26 cellular contexts compared by ENCODE assay signal in the genomic region with DNA sequence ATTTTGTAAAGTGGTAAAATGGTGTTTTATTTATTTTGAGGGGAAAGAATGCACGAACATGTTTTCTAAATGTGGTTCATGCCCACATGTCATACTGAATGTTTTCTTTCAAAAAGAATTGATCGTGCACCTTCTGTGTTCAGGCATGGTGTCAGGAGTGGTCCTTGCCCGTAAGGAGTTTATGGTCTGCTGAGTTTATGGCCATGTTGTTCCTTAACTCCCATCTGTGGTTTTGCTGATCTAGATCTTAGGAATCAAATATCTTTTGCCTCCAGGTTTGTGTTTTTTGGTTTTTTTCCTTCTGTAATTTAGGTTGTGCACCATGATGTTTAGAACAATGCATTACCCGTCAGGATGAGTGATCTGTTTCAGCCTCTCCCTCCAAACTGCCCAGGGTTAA.
"Had no signal": no experiment of that assay in that cellular context is flagged by ENCODE, and none has a peak within 500 bp of the region (broad histone marks: within the 10 kb centered on the region; RNA-seq: fewer than 3 reads in every experiment).

No MANE protein-coding gene starts in this region.

- H3K4me3 Mint-ChIP-seq: mesothelial cell of epicardium; naive B cell; natural killer cell treated with Interleukin-12 subunit alpha and Interleukin-12 subunit beta and Interleukin-15 and Interleukin-18, amount 100 ng/mL, for 72 hours; neural progenitor cell; stimulated activated naive CD8-positive, alpha-beta T cell treated with anti-CD3 and anti-CD28 coated beads, Interleukin-15, amount 100 ng/mL, for 72 hours had no signal

- ATAC-seq: esophagus mucosa; gastrocnemius medialis; left lung; mucosa of descending colon; psoas muscle; right lobe of liver; stimulated activated naive CD8-positive, alpha-beta T cell treated with anti-CD3 and anti-CD28 coated beads, Interleukin-15, amount 100 ng/mL, for 72 hours had no signal

- H3K36me3 Mint-ChIP-seq: naive B cell; natural killer cell treated with Interleukin-12 subunit alpha and Interleukin-12 subunit beta and Interleukin-15 and Interleukin-18, amount 100 ng/mL, for 72 hours; neural progenitor cell had no signal

- H3K4me1 ChIP-seq: left lung, neural progenitor cell, psoas muscle, transverse colon had no signal

- H3K9me3 Mint-ChIP-seq: natural killer cell treated with Interleukin-12 subunit alpha and Interleukin-12 subunit beta and Interleukin-15 and Interleukin-18, amount 100 ng/mL, for 72 hours; stimulated activated naive CD8-positive, alpha-beta T cell treated with anti-CD3 and anti-CD28 coated beads, Interleukin-15, amount 100 ng/mL, for 72 hours had no signal

- H3K9me3 ChIP-seq: gastrocnemius medialis, left lung, mucosa of descending colon, psoas muscle, right lobe of liver, suprapubic skin, transverse colon had no signal

- H3K4me1 Mint-ChIP-seq: naive B cell; neural progenitor cell; stimulated activated naive CD8-positive, alpha-beta T cell treated with anti-CD3 and anti-CD28 coated beads, Interleukin-15, amount 100 ng/mL, for 72 hours had no signal

- H3K4me3 ChIP-seq: dorsolateral prefrontal cortex, gastrocnemius medialis, left lung, mucosa of descending colon, neural progenitor cell, psoas muscle, right lobe of liver, suprapubic skin, transverse colon had no signal

- H3K27ac ChIP-seq: epithelial cell of prostate, gastrocnemius medialis, left lung, neural progenitor cell, psoas muscle, right lobe of liver, suprapubic skin, transverse colon had no signal

- DNase-seq: cerebellar nuclear complex; cortex of kidney; dorsolateral prefrontal cortex; effector CD4-positive, alpha-beta T cell; foreskin fibroblast; gastrocnemius medialis; left lung; mesenchymal stem cell; mucosa of descending colon; naive B cell; psoas muscle; right lobe of liver; small intestine; stimulated activated CD4-positive, alpha-beta T cell treated with anti-CD3 and anti-CD28 coated beads, Interleukin-15, amount 100 ng/mL, for 24 hours; stimulated activated CD4-positive, alpha-beta T cell treated with anti-CD3 and anti-CD28 coated beads, Interleukin-4, amount 100 ng/mL, for 1 hour; stimulated activated CD8-positive, alpha-beta memory T cell treated with anti-CD3 and anti-CD28 coated beads, Interleukin-4, amount 100 ng/mL, for 48 hours; stimulated activated naive CD4-positive, alpha-beta T cell; stimulated activated naive CD8-positive, alpha-beta T cell treated with anti-CD3 and anti-CD28 coated beads, Interleukin-15, amount 100 ng/mL, for 72 hours; transverse colon had no signal

- H3K27ac Mint-ChIP-seq: mesothelial cell of epicardium; naive B cell; natural killer cell treated with Interleukin-12 subunit alpha and Interleukin-12 subunit beta and Interleukin-15 and Interleukin-18, amount 100 ng/mL, for 72 hours; neural progenitor cell; stimulated activated naive CD8-positive, alpha-beta T cell treated with anti-CD3 and anti-CD28 coated beads, Interleukin-15, amount 100 ng/mL, for 72 hours had no signal

- H3K36me3 ChIP-seq: gastrocnemius medialis, left lung, neural progenitor cell, right lobe of liver, suprapubic skin, transverse colon had no signal

- FAIRE-seq: keratinocyte, small intestine had no signal
